In the genomic region with DNA sequence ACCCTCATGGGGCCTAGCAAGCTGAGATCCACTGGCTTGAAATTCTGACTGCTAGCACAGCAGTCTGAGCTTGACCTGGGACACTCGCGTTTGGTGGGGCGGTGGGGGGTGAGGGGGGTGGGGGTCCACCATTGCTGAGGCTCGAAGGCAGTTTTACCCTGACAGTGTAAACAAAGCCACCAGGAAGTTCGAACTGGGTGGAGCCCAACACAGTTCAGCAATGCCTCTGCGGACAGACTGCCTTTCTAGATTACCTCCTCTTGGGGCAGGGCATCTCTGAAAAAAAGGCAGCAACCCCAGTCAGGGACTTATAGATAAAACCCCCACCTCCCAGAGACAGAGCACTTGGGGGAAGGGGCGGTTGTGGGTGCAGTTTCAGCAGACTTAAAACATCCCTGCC, we compare ENCODE assay signal across 1 cellular context.
TF ChIP-seq lines count a peak whose summit lies in the region.

No MANE protein-coding gene starts in this region.

TF ChIP-seq in HepG2, 621 proteins besides CTCF, POLR2A, EP300 and RAD21:
- TF ChIP-seq ARID3A (IDR thresholded peaks at IDR 0.05; ENCODE audit: low read depth, low read length) = no peak
